ENCODE assay signal across 16 cellular contexts in genomic region chr11:12789054-12789453, GRCh38.
DNase-seq lines count a peak whose midpoint lies in the region; ATAC-seq and TF ChIP-seq lines count a peak whose summit lies in the region.
"Had no signal": no experiment of that assay in that cellular context is flagged by ENCODE, and none has a peak within 500 bp of the region (broad histone marks: within the 10 kb centered on the region; RNA-seq: fewer than 3 reads in every experiment).

No MANE protein-coding gene starts in this region.

- WGBS in GM23248 (ENCODE audit: low coverage in 1 of 2, low lambda C conversion rate in 2 of 2, missing lambda C conversion rate in 2 of 2), 2 experiments, result 96 to 100% methylated on average over 1 of the region's 1 CpG
- WGBS in psoas muscle, 3 donors, result 27 to 63% (median 37%) methylated on average over 1 of the region's 1 CpG

- DNase-seq in GM23248 (no peak), NCI-H69 (lab: John Stamatoyannopoulos, UW) (peak; percentile 39), chondrocyte (ENCODE audit: low spot score) (no peak), psoas muscle (no peak), dedifferentiated amniotic fluid mesenchymal stem cell (ENCODE audit: extremely low spot score) (no peak)
- DNase-seq: AML-193; C1 segment of cervical spinal cord; CD8-positive, alpha-beta T cell; DND-41; Kasumi-1; NCI-H526; OCI-M1; Right ventricle myocardium superior had no signal

- H3K27me3 Mint-ChIP-seq in chondrocyte (ENCODE audit: low read depth), result no peaks in the 10 kb centered on the region

- ATAC-seq in psoas muscle (peak in 1 of 4 donors; percentile 39), GM21619 (IDR thresholded peaks at IDR 0.05; ENCODE audit: unreplicated experiment) (no peak), HG03159 (IDR thresholded peaks at IDR 0.05; ENCODE audit: unreplicated experiment) (no peak)
- ATAC-seq: CD8-positive, alpha-beta T cell; GM12878 had no signal

- no peak overlapping the region for H3K9ac ChIP-seq in GM23248

- H3K4me1 Mint-ChIP-seq in chondrocyte (ENCODE audit: low read depth), result peaks cover 75% of the 10 kb centered on the region

- H3K9me3 ChIP-seq in GM23248 (ENCODE audit: low read depth), result no peaks in the 10 kb centered on the region
- H3K9me3 ChIP-seq in psoas muscle, result no peaks in the 10 kb centered on the region

- no peaks in the 10 kb centered on the region for H3K9me3 Mint-ChIP-seq in chondrocyte (ENCODE audit: low read depth)
- H3K9me3 Mint-ChIP-seq: CD8-positive, alpha-beta T cell had no signal

- H3K36me3 ChIP-seq in GM23248 (ENCODE audit: low read depth) (no peaks in the 10 kb centered on the region; the same call in 1 of the 2 replicates), psoas muscle (ENCODE audit: insufficient read depth in 1 of 2, low read depth in 1 of 2) (no peaks in the 10 kb centered on the region)

- H3K9me2 ChIP-seq in GM23248 (ENCODE audit: insufficient read depth), result no peaks in the 10 kb centered on the region

- no peak overlapping the region for H3K4me2 ChIP-seq in GM23248 (ENCODE audit: unreplicated experiment)

- peaks cover 34% of the 10 kb centered on the region for H3F3A ChIP-seq in GM23248 (ENCODE audit: insufficient read depth)

- H3K27ac ChIP-seq in GM23248 (peak overlapping the region; percentile 69; the same call in 1 of the 2 replicates), psoas muscle (peak overlapping the region; percentile 73)

- H3K4me3 ChIP-seq in GM23248, result no peak overlapping the region
- no peak overlapping the region for H3K4me3 ChIP-seq in psoas muscle
- H3K4me3 ChIP-seq: GM12878 had no signal

- peaks cover 5% of the 10 kb centered on the region; the same call in 1 of the 2 replicates for H4K20me1 ChIP-seq in GM23248 (ENCODE audit: insufficient read depth)

- intact Hi-C loops in psoas muscle (cut with DNase I), result loop anchor here in 1 of 2 donors (5.0 kb wide), 1 partner anchor 42 kb away; no protein-coding TSS in a partner anchor

- peaks cover 2% of the 10 kb centered on the region for H3K36me3 Mint-ChIP-seq in chondrocyte (ENCODE audit: low read depth)
- H3K36me3 Mint-ChIP-seq: CD8-positive, alpha-beta T cell had no signal

- no peak overlapping the region for H3K4me3 Mint-ChIP-seq in chondrocyte (ENCODE audit: unreplicated experiment)
- H3K4me3 Mint-ChIP-seq: CD8-positive, alpha-beta T cell had no signal

- H3K27ac Mint-ChIP-seq in chondrocyte (ENCODE audit: unreplicated experiment), result peak overlapping the region; percentile 91
- H3K27ac Mint-ChIP-seq: CD8-positive, alpha-beta T cell had no signal

- in situ Hi-C loops in GM23248 (cut with MboI), result no loop called here

- H3K27me3 ChIP-seq in GM23248 (replicated peaks; ENCODE audit: insufficient read depth), result no peaks in the 10 kb centered on the region
- no peaks in the 10 kb centered on the region for H3K27me3 ChIP-seq in psoas muscle (ENCODE audit: insufficient read depth in 3 of 3, low read length in 2 of 3)

- peaks cover 100% of the 10 kb centered on the region for H3K79me2 ChIP-seq in GM23248 (ENCODE audit: insufficient read depth)

- no peak for TF ChIP-seq CTCF in chondrocyte (IDR thresholded peaks at IDR 0.05)
- TF ChIP-seq CTCF in psoas muscle (IDR thresholded peaks at IDR 0.05), result no peak

- no peak overlapping the region for H2AFZ ChIP-seq in GM23248

- peaks cover 54% of the 10 kb centered on the region for H3K4me1 ChIP-seq in GM23248 (ENCODE audit: insufficient read depth)
- H3K4me1 ChIP-seq in psoas muscle, result peaks cover 77% of the 10 kb centered on the region
